In genomic region chr10:133071801-133072595, GRCh38 we compare ENCODE assay signal across 1 cellular context.
TF ChIP-seq lines count a peak whose summit lies in the region.

No MANE protein-coding gene starts in this region.

TF ChIP-seq in H1, 55 proteins besides CTCF, POLR2A, EP300 and RAD21:
- TF ChIP-seq RBBP5 (IDR thresholded peaks at IDR 0.05; ENCODE audit: borderline replicate concordance, low read depth, low read length) (no peak), NANOG (IDR thresholded peaks at IDR 0.05; ENCODE audit: insufficient read depth, low read depth, low read length, poor library complexity, severe bottlenecking) (no peak), SP1 (IDR thresholded peaks at IDR 0.05; ENCODE audit: low read depth, low read length) (no peak), TBP (IDR thresholded peaks at IDR 0.05; ENCODE audit: low read depth, low read length) (no peak), SIN3A (conservative IDR thresholded peaks at IDR 0.05 in 1 of 2, IDR thresholded peaks at IDR 0.05 in 1 of 2; ENCODE audit: low read depth in 1 of 2, low read length in 2 of 2) (no peak), BRCA1 (IDR thresholded peaks at IDR 0.05; ENCODE audit: low read depth, low read length) (no peak), BACH1 (IDR thresholded peaks at IDR 0.05; ENCODE audit: low read length) (no peak), EGR1 (IDR thresholded peaks at IDR 0.05; ENCODE audit: borderline replicate concordance, low read depth, low read length) (no peak), SAP30 (IDR thresholded peaks at IDR 0.05; ENCODE audit: insufficient read depth, insufficient replicate concordance, low read length) (no peak), JUND (IDR thresholded peaks at IDR 0.05; ENCODE audit: low read length) (no peak), BCL11A (IDR thresholded peaks at IDR 0.05; ENCODE audit: low read depth in 2 of 2, low read length in 2 of 2) (no peak), TAF1 (IDR thresholded peaks at IDR 0.05; ENCODE audit: low read depth, low read length) (no peak), SIX5 (IDR thresholded peaks at IDR 0.05; ENCODE audit: low read depth, low read length) (no peak)
